ENCODE assay signal across 22 cellular contexts in genomic region chr5:131782717-131783116, GRCh38.
"Had no signal": no experiment of that assay in that cellular context is flagged by ENCODE, and none has a peak within 500 bp of the region (broad histone marks: within the 10 kb centered on the region; RNA-seq: fewer than 3 reads in every experiment).

No MANE protein-coding gene starts in this region.

- H3K27ac Mint-ChIP-seq: memory B cell, mesothelial cell of epicardium had no signal

- H3K9me3 Mint-ChIP-seq: immature natural killer cell had no signal

- H3K4me1 Mint-ChIP-seq: mesothelial cell of epicardium had no signal

- H3K27me3 Mint-ChIP-seq: memory B cell; naive B cell; naive thymus-derived CD4-positive, alpha-beta T cell had no signal

- H3K4me3 Mint-ChIP-seq: immature natural killer cell; memory B cell; mesothelial cell of epicardium; naive B cell; naive thymus-derived CD4-positive, alpha-beta T cell had no signal

- ATAC-seq: left cardiac atrium; left colon; left lobe of liver; left lung; left ventricle myocardium superior; lower lobe of right lung; mucosa of descending colon; naive thymus-derived CD4-positive, alpha-beta T cell had no signal

- DNase-seq: hippocampal formation; hypothalamus; immature natural killer cell; islet precursor cell; kidney; kidney glomerular epithelial cell; left cardiac atrium; left colon; left ventricle myocardium inferior; left ventricle myocardium superior; lower lobe of right lung; mammary epithelial cell; mesenchymal stem cell; mesendoderm; midbrain; mucosa of descending colon; naive B cell; naive thymus-derived CD4-positive, alpha-beta T cell had no signal

- H3K36me3 Mint-ChIP-seq: naive B cell had no signal
